11 cellular contexts compared by ENCODE assay signal in the genomic region with DNA sequence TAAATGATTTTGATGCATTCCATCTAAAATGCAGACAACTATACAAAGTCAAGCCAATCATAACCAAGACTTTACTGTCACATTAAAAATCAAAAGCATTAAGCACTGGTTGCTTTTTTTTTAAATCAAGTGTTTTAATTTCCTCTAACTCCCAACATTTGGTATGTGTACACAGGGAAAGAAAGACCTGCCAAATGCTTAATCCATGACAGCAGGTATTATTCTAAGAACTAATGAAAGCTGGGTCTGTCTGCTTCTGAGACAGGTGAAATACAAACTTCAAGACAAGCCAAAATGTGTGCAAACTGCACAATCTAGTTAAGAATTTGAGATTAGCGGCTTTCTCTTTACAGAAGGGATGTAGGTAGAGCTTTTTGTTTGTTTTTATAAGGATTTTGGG.
"Had no signal": no experiment of that assay in that cellular context is flagged by ENCODE, and none has a peak within 500 bp of the region (broad histone marks: within the 10 kb centered on the region; RNA-seq: fewer than 3 reads in every experiment).

No MANE protein-coding gene starts in this region.

- H3K27ac ChIP-seq: GM23248 had no signal

- ATAC-seq: GM23338, HCT116 had no signal

- DNase-seq: GM23248, GOT3, H7, H9, HCEC 1CT, HFFc6 had no signal

- H3K9me3 ChIP-seq: HAP-1 had no signal

- H3K4me3 ChIP-seq: GM23248, GM23338, HAP-1 had no signal

- FAIRE-seq: H1, H54 had no signal

- H3K36me3 ChIP-seq: HAP-1 had no signal
